21 cellular contexts compared by ENCODE assay signal in the genomic region with DNA sequence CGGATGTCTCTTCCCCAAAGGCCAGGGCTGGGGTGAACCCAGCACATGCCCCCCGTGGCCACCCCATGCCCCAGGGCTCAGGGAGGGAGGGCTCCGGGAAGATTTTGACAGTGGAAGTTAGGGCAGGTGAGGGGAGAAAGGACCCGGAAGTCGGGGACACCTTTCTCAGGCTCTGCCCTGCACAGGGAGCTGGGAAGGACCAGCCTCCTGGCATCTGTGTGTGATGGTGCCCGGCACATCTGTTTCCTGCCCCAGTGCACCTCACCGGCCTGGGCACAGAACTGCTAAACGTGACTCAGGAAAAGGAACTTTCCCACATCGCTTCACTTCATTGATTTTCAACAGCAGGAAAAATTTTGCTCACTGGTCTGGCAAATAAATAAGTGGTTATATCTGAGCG.
DNase-seq lines count a peak whose midpoint lies in the region; ATAC-seq, FAIRE-seq and TF ChIP-seq lines count a peak whose summit lies in the region.
"Had no signal": no experiment of that assay in that cellular context is flagged by ENCODE, and none has a peak within 500 bp of the region (broad histone marks: within the 10 kb centered on the region; RNA-seq: fewer than 3 reads in every experiment).

No MANE protein-coding gene starts in this region.

- H3K27ac ChIP-seq in BLaER1 treated with 17β-estradiol and CSF1 and Interleukin-3, amounts not matched to agents 10 nM and 100 nM: peak overlapping the region in 6 of 11 experiments; percentile 25 to 67 (median 48); a peak in 11 of 22 replicates
- H3K27ac ChIP-seq: GM23248, HL-60 had no signal

- peak overlapping the region in 3 of 11 experiments; percentile 9 to 40 (median 10); a peak in 5 of 22 replicates for H3K9ac ChIP-seq in BLaER1 treated with 17β-estradiol and CSF1 and Interleukin-3, amounts not matched to agents 10 nM and 100 nM
- H3K9ac ChIP-seq: GM23248, SK-N-SH had no signal

- H3K27ac Mint-ChIP-seq in immature natural killer cell: no peak overlapping the region
- H3K27ac Mint-ChIP-seq: IgD-negative memory B cell had no signal

- H3K27me3 ChIP-seq in BLaER1 treated with 17β-estradiol and CSF1 and Interleukin-3, amounts not matched to agents 10 nM and 100 nM: peaks cover 2 to 24% (median 6%) of the 10 kb centered on the region in 11 experiments; a peak in 21 of 22 replicates

- no peaks in the 10 kb centered on the region for H3K9me3 Mint-ChIP-seq in immature natural killer cell

- no peaks in the 10 kb centered on the region for H4K20me1 ChIP-seq in BLaER1 treated with 17β-estradiol and CSF1 and Interleukin-3, amounts not matched to agents 10 nM and 100 nM

- H3K4me1 ChIP-seq in BLaER1 treated with 17β-estradiol and CSF1 and Interleukin-3, amounts not matched to agents 10 nM and 100 nM: peaks cover 48 to 100% (median 91%) of the 10 kb centered on the region in 10 experiments

- no peaks in the 10 kb centered on the region for H3K9me3 ChIP-seq in BLaER1 treated with 17β-estradiol and CSF1 and Interleukin-3, amounts not matched to agents 10 nM and 100 nM (replicated peaks in 1 of 11)

- no peak for ATAC-seq in omental fat pad (ENCODE audit: low FRiP score)
- ATAC-seq in HG02642 (IDR thresholded peaks at IDR 0.05; ENCODE audit: poor library complexity, unreplicated experiment): no peak

- no peak for FAIRE-seq in HTR-8/SVneo (lab: Jason Lieb, UNC)
- FAIRE-seq: GM19239, RCC 7860 had no signal

- 0 out of 20 replicates have a peak overlapping the region, but pooled peaks of 2 of the 10 experiments have one; percentile 1 to 9 for H3K4me3 ChIP-seq in BLaER1 treated with 17β-estradiol and CSF1 and Interleukin-3, amounts not matched to agents 10 nM and 100 nM
- H3K4me3 ChIP-seq: GM23248 had no signal

- in situ Hi-C loops in ACHN (cut with HindIII; ENCODE audit: low pct_ligation_motif_present, low pct_unique_long_range_greater_than_20kb, low sequenced_read_pairs): no loop called here

- no peak overlapping the region for H3K4me3 Mint-ChIP-seq in immature natural killer cell
- H3K4me3 Mint-ChIP-seq: IgD-negative memory B cell had no signal

- H3K36me3 Mint-ChIP-seq in immature natural killer cell: no peaks in the 10 kb centered on the region
- H3K36me3 Mint-ChIP-seq: IgD-negative memory B cell had no signal

- peaks cover 8 to 20% (median 14%) of the 10 kb centered on the region in 3 donors for H3K27me3 Mint-ChIP-seq in immature natural killer cell (ENCODE audit: low read depth in 3 of 3)

- TF ChIP-seq CTCF in omental fat pad (IDR thresholded peaks at IDR 0.05): no peak

- H3K4me1 Mint-ChIP-seq in immature natural killer cell: no peaks in the 10 kb centered on the region

- DNase-seq in ACHN (peak; percentile 13), UCSD-AML1 (lab: John Stamatoyannopoulos, UW; ENCODE audit: unreplicated experiment) (peak; percentile 32), kidney tubule cell (ENCODE audit: low spot score) (peak; percentile 86), immature natural killer cell (no peak), HTR-8/SVneo (ENCODE audit: insufficient read length, low spot score) (no peak), omental fat pad (ENCODE audit: low spot score) (no peak)
- DNase-seq: GM23248, MM.1S, NCI-H1092, NCI-H1436 treated with DMSO at 0.1 percent for 48 hours, NCI-H2081, NCI-H510A treated with DMSO at 0.1 percent for 48 hours, NCI-H774, SHP77, SK-N-SH had no signal

- peak overlapping the region; percentile 64 to 98 (median 94) for H3K4me2 ChIP-seq in BLaER1 treated with 17β-estradiol and CSF1 and Interleukin-3, amounts not matched to agents 10 nM and 100 nM
- H3K4me2 ChIP-seq: SK-N-SH had no signal

- no peaks in the 10 kb centered on the region for H3K36me3 ChIP-seq in BLaER1 treated with 17β-estradiol and CSF1 and Interleukin-3, amounts not matched to agents 10 nM and 100 nM

Comparison
In these comparisons a context has a peak if more than half of its experiments do, and no peak if none do; other contexts are left out.
1. DNase-seq: peak in ACHN (single experiment), UCSD-AML1 (single experiment) and kidney tubule cell (single experiment); none in immature natural killer cell (0 of 3), HTR-8/SVneo (single experiment) and omental fat pad (single experiment).